Comparison of ENCODE assay signal across 1 cellular context in the genomic region with DNA sequence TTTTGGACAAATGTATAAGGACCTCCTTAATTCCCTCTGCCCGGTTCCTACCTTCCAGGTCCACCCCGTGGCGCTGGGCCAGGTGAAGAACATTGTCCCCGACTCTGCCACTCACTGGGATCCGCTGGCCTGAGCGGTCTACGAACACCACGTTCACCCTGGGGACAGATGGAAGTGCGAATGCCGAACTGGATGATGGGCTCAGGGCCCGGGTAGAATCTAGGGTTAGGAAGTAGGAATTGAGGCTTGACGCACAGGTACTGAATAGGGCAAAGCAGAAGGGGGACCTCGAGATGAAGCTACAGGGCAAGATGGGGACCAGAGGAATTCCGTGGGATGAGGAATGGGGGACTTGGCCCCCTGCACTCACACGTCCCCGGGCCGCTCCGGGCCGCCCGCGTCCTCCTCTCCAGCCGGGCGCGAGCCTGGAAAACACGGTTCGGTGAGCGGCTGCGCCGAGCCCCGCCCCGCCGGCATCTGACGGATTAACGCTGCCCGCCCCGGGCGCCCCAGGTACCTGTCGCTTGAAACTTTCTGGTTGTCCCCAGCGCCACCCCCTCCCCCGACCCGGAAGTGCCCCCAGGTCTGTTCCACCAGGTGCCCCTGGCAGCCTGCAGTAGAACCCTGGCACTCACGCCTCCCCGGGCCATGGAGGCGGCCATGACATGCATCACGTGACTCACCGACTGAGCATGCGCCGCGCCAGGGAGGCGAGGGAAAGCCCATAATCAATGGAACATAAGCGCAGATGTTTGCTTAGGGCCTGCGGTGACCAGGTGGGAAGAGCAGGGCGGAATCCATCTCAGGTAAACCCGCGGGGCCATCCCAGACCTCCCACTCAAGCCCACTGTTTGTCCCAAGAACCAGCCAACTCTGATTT.
TF ChIP-seq lines count a peak whose summit lies in the region.

A gene (minus strand): TSS at position 681 of the 880 bp plus-strand sequence. CDS start 19 bp downstream, at position 662.

TF ChIP-seq in GM12878, 131 proteins besides CTCF, POLR2A, EP300 and RAD21 (continued from another document):
- TF ChIP-seq, protein P1, sequence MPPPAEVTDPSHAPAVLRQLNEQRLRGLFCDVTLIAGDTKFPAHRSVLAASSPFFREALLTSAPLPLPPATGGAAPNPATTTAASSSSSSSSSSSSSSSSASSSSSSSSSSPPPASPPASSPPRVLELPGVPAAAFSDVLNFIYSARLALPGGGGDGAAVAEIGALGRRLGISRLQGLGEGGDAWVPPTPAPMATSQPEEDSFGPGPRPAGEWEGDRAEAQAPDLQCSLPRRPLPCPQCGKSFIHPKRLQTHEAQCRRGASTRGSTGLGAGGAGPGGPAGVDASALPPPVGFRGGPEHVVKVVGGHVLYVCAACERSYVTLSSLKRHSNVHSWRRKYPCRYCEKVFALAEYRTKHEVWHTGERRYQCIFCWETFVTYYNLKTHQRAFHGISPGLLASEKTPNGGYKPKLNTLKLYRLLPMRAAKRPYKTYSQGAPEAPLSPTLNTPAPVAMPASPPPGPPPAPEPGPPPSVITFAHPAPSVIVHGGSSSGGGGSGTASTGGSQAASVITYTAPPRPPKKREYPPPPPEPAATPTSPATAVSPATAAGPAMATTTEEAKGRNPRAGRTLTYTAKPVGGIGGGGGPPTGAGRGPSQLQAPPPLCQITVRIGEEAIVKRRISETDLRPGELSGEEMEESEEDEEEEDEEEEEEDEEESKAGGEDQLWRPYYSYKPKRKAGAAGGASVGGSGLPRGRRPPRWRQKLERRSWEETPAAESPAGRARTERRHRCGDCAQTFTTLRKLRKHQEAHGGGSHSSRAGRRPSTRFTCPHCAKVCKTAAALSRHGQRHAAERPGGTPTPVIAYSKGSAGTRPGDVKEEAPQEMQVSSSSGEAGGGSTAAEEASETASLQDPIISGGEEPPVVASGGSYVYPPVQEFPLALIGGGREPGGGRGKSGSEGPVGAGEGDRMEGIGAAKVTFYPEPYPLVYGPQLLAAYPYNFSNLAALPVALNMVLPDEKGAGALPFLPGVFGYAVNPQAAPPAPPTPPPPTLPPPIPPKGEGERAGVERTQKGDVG (CRISPR knock-in tag; IDR thresholded peaks at IDR 0.05): peak; percentile 91
- TF ChIP-seq CHD1 (IDR thresholded peaks at IDR 0.05; ENCODE audit: low read depth, low read length) (no peak), MTA3 (IDR thresholded peaks at IDR 0.05; ENCODE audit: borderline replicate concordance, low read length) (peak; percentile 47; the same call in 1 of the 2 replicates), MYB (IDR thresholded peaks at IDR 0.05; ENCODE audit: borderline replicate concordance, low read depth, low read length) (no peak)
- TF ChIP-seq, protein P2, sequence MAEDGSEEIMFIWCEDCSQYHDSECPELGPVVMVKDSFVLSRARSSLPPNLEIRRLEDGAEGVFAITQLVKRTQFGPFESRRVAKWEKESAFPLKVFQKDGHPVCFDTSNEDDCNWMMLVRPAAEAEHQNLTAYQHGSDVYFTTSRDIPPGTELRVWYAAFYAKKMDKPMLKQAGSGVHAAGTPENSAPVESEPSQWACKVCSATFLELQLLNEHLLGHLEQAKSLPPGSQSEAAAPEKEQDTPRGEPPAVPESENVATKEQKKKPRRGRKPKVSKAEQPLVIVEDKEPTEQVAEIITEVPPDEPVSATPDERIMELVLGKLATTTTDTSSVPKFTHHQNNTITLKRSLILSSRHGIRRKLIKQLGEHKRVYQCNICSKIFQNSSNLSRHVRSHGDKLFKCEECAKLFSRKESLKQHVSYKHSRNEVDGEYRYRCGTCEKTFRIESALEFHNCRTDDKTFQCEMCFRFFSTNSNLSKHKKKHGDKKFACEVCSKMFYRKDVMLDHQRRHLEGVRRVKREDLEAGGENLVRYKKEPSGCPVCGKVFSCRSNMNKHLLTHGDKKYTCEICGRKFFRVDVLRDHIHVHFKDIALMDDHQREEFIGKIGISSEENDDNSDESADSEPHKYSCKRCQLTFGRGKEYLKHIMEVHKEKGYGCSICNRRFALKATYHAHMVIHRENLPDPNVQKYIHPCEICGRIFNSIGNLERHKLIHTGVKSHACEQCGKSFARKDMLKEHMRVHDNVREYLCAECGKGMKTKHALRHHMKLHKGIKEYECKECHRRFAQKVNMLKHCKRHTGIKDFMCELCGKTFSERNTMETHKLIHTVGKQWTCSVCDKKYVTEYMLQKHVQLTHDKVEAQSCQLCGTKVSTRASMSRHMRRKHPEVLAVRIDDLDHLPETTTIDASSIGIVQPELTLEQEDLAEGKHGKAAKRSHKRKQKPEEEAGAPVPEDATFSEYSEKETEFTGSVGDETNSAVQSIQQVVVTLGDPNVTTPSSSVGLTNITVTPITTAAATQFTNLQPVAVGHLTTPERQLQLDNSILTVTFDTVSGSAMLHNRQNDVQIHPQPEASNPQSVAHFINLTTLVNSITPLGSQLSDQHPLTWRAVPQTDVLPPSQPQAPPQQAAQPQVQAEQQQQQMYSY (CRISPR knock-in tag; IDR thresholded peaks at IDR 0.05): peak; percentile 91
- TF ChIP-seq, protein P3, sequence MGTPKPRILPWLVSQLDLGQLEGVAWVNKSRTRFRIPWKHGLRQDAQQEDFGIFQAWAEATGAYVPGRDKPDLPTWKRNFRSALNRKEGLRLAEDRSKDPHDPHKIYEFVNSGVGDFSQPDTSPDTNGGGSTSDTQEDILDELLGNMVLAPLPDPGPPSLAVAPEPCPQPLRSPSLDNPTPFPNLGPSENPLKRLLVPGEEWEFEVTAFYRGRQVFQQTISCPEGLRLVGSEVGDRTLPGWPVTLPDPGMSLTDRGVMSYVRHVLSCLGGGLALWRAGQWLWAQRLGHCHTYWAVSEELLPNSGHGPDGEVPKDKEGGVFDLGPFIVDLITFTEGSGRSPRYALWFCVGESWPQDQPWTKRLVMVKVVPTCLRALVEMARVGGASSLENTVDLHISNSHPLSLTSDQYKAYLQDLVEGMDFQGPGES (IDR thresholded peaks at IDR 0.05): no peak
